ENCODE assay signal across 8 cellular contexts in genomic region chr16:53372942-53373871, GRCh38.
DNase-seq lines count a peak whose midpoint lies in the region; ATAC-seq, FAIRE-seq and TF ChIP-seq lines count a peak whose summit lies in the region.

No MANE protein-coding gene starts in this region.

- peak; percentile 70 for DNase-seq in H7
- peak; percentile 28 to 72 (median 48) for DNase-seq in activated CD4-positive, CD25-positive, alpha-beta regulatory T cell (lab: John Stamatoyannopoulos, UW)
- DNase-seq in bronchial epithelial cell (ENCODE audit: low read depth): peak; percentile 51
- DNase-seq in pancreas: peak; percentile 63 to 92 (median 84)
- no peak for DNase-seq in GF-D8 (lab: John Stamatoyannopoulos, UW)
- no peak for DNase-seq in NCI-H1105 (lab: John Stamatoyannopoulos, UW)

- 4 to 15% methylated on average over 61 to 62 of the region's 62 CpGs for WGBS in pancreas, 2 donors
- 11% methylated on average over 62 of the region's 62 CpGs for WGBS in urinary bladder

- no peaks in the 10 kb centered on the region for H3K27me3 ChIP-seq in H7 (ENCODE audit: control insufficient read depth, insufficient read depth, low read length)
- H3K27me3 ChIP-seq in bronchial epithelial cell (ENCODE audit: control insufficient read depth, insufficient read depth, low read length): no peaks in the 10 kb centered on the region
- no peaks in the 10 kb centered on the region for H3K27me3 ChIP-seq in pancreas

- no peaks in the 10 kb centered on the region for H3K9me3 ChIP-seq in pancreas

- peak; percentile 98 to 99 (median 98) for ATAC-seq in pancreas
- ATAC-seq in GM18909 (IDR thresholded peaks at IDR 0.05; ENCODE audit: poor library complexity, unreplicated experiment): no peak

- FAIRE-seq in bronchial epithelial cell (lab: Jason Lieb, UNC) (no peak), pancreas (lab: Jason Lieb, UNC) (no peak)

- no peak for TF ChIP-seq CTCF in bronchial epithelial cell (IDR thresholded peaks at IDR 0.05; ENCODE audit: insufficient read depth, low read length, severe bottlenecking)
- TF ChIP-seq CTCF in pancreas (IDR thresholded peaks at IDR 0.05): no peak

- H3K36me3 ChIP-seq in H7 (replicated peaks; ENCODE audit: control insufficient read depth, insufficient read depth, low read length) (no peaks in the 10 kb centered on the region), bronchial epithelial cell (ENCODE audit: control insufficient read depth, insufficient read depth, low read length) (no peaks in the 10 kb centered on the region), pancreas (no peaks in the 10 kb centered on the region), urinary bladder (ENCODE audit: insufficient read depth) (no peaks in the 10 kb centered on the region)

- intact Hi-C loops in pancreas (cut with DNase I): no loop called here

- H3K4me3 ChIP-seq in H7 (ENCODE audit: insufficient read depth, low read depth, low read length): no peak overlapping the region
- peak overlapping the region; percentile 47 for H3K4me3 ChIP-seq in bronchial epithelial cell (ENCODE audit: low read depth, low read length)
- peak overlapping the region; percentile 28 to 61 (median 30) for H3K4me3 ChIP-seq in pancreas
- H3K4me3 ChIP-seq in urinary bladder (ENCODE audit: low read depth, low read length): peak overlapping the region; percentile 20

- H3K27ac ChIP-seq in pancreas (peak overlapping the region in 3 of 4 donors; percentile 22 to 72 (median 28)), urinary bladder (ENCODE audit: low read depth) (no peak overlapping the region)

- H3K4me1 ChIP-seq in pancreas (no peaks in the 10 kb centered on the region), urinary bladder (ENCODE audit: insufficient read depth) (no peaks in the 10 kb centered on the region)

Comparison
In these comparisons a context has a peak if more than half of its experiments do, and no peak if none do; other contexts are left out.
1. DNase-seq: peak in H7 (single experiment), activated CD4-positive, CD25-positive, alpha-beta regulatory T cell (4 of 4), bronchial epithelial cell (single experiment) and pancreas (6 of 6); none in GF-D8 (single experiment) and NCI-H1105 (single experiment).